ENCODE assay signal across 1 cellular context in genomic region chrX:10254746-10255145, GRCh38.
TF ChIP-seq lines count a peak whose summit lies in the region.

No MANE protein-coding gene starts in this region.

TF ChIP-seq in GM23338, 12 proteins besides CTCF, POLR2A, EP300 and RAD21 (continued from another document):
- TF ChIP-seq ZNF462 (CRISPR knock-in tag; IDR thresholded peaks at IDR 0.05) (no peak), POLR2AphosphoS5 (IDR thresholded peaks at IDR 0.05; ENCODE audit: low read depth) (no peak), CREB1 (CRISPR knock-in tag; IDR thresholded peaks at IDR 0.05; ENCODE audit: low read depth) (no peak), ETS1 (IDR thresholded peaks at IDR 0.05) (no peak), JUNB (IDR thresholded peaks at IDR 0.05; ENCODE audit: unreplicated experiment) (no peak)
